In the genomic region with DNA sequence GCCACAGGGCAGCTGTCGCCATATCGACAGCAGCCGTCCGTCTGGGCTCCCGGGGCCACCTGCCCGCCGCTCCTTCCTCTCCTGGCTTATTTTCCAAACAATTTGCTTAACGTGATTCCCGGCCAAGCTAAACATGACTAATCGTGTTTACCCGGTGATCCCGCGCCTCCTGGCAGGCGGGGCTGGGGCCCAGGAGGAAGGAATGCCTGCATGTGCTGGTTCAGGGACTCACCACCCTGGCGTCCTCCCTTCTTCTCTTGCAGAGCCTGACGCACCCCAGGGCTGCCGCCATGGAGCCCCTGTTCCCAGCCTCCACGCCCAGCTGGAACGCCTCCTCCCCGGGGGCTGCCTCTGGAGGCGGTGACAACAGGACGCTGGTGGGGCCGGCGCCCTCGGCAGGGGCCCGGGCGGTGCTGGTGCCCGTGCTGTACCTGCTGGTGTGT, we compare ENCODE assay signal across 1 cellular context.
TF ChIP-seq lines count a peak whose summit lies in the region.

No MANE protein-coding gene starts in this region.

TF ChIP-seq in HepG2, 621 proteins besides CTCF, POLR2A, EP300 and RAD21 (continued from another document and continues in another):
- TF ChIP-seq, protein P1, sequence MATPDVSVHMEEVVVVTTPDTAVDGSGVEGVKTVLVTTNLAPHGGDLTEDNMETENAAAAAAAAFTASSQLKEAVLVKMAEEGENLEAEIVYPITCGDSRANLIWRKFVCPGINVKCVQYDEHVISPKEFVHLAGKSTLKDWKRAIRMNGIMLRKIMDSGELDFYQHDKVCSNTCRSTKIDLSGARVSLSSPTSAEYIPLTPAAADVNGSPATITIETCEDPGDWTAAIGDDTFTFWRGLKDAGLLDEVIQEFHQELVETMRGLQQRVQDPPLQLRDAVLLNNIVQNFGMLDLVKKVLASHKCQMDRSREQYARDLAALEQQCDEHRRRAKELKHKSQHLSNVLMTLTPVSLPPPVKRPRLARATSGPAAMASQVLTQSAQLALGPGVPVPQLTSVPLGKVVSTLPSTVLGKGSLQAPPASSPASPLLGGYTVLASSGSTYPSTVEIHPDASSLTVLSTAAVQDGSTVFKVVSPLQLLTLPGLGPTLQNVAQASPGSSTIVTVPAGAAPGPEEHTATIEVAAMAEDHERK (CRISPR knock-in tag; IDR thresholded peaks at IDR 0.05; ENCODE audit: low read depth) = no peak
- TF ChIP-seq ZSCAN12 (CRISPR knock-in tag; IDR thresholded peaks at IDR 0.05) = peak; percentile 92; the same call in 1 of the 2 replicates
- TF ChIP-seq ZNF747 (CRISPR knock-in tag; IDR thresholded peaks at IDR 0.05; ENCODE audit: borderline replicate concordance) = 0 out of 2 replicates have a peak, but pooled peaks have one; percentile 69
- TF ChIP-seq ZNF556 (CRISPR knock-in tag; IDR thresholded peaks at IDR 0.05; ENCODE audit: borderline replicate concordance) = no peak
- no peak for TF ChIP-seq POLR2AphosphoS5 (IDR thresholded peaks at IDR 0.05; ENCODE audit: low read depth, low read length)
- TF ChIP-seq, protein P2, sequence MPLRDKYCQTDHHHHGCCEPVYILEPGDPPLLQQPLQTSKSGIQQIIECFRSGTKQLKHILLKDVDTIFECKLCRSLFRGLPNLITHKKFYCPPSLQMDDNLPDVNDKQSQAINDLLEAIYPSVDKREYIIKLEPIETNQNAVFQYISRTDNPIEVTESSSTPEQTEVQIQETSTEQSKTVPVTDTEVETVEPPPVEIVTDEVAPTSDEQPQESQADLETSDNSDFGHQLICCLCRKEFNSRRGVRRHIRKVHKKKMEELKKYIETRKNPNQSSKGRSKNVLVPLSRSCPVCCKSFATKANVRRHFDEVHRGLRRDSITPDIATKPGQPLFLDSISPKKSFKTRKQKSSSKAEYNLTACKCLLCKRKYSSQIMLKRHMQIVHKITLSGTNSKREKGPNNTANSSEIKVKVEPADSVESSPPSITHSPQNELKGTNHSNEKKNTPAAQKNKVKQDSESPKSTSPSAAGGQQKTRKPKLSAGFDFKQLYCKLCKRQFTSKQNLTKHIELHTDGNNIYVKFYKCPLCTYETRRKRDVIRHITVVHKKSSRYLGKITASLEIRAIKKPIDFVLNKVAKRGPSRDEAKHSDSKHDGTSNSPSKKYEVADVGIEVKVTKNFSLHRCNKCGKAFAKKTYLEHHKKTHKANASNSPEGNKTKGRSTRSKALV (CRISPR knock-in tag; IDR thresholded peaks at IDR 0.05) = peak; percentile 72; the same call in 1 of the 2 replicates
- no peak for TF ChIP-seq ZNF530 (CRISPR knock-in tag; IDR thresholded peaks at IDR 0.05; ENCODE audit: low read depth)
- no peak for TF ChIP-seq CREB1 (IDR thresholded peaks at IDR 0.05)
- TF ChIP-seq CREB1 (CRISPR knock-in tag; IDR thresholded peaks at IDR 0.05) = no peak
- TF ChIP-seq ETV5 (CRISPR knock-in tag; IDR thresholded peaks at IDR 0.05; ENCODE audit: borderline replicate concordance) = peak; percentile 92
- TF ChIP-seq ARNT (IDR thresholded peaks at IDR 0.05) = no peak
- TF ChIP-seq MTA3 (CRISPR knock-in tag; IDR thresholded peaks at IDR 0.05) = no peak
- no peak for TF ChIP-seq EHMT2 (IDR thresholded peaks at IDR 0.05; ENCODE audit: borderline replicate concordance, low read depth, low read length)
- peak; percentile 63; the same call in 1 of the 2 replicates for TF ChIP-seq RCOR2 (CRISPR knock-in tag; IDR thresholded peaks at IDR 0.05)
- TF ChIP-seq CC2D1A (CRISPR knock-in tag; IDR thresholded peaks at IDR 0.05) = no peak
- TF ChIP-seq, protein P3, sequence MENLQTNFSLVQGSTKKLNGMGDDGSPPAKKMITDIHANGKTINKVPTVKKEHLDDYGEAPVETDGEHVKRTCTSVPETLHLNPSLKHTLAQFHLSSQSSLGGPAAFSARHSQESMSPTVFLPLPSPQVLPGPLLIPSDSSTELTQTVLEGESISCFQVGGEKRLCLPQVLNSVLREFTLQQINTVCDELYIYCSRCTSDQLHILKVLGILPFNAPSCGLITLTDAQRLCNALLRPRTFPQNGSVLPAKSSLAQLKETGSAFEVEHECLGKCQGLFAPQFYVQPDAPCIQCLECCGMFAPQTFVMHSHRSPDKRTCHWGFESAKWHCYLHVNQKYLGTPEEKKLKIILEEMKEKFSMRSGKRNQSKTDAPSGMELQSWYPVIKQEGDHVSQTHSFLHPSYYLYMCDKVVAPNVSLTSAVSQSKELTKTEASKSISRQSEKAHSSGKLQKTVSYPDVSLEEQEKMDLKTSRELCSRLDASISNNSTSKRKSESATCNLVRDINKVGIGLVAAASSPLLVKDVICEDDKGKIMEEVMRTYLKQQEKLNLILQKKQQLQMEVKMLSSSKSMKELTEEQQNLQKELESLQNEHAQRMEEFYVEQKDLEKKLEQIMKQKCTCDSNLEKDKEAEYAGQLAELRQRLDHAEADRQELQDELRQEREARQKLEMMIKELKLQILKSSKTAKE (CRISPR knock-in tag; IDR thresholded peaks at IDR 0.05; ENCODE audit: borderline replicate concordance) = peak; percentile 96
- TF ChIP-seq ZNF703 (CRISPR knock-in tag; IDR thresholded peaks at IDR 0.05; ENCODE audit: borderline replicate concordance) = peak; percentile 67; the same call in 1 of the 2 replicates
- no peak for TF ChIP-seq ZNF768 (CRISPR knock-in tag; IDR thresholded peaks at IDR 0.05)
- peak; percentile 50; the same call in 1 of the 2 replicates for TF ChIP-seq ZMYM3 (CRISPR knock-in tag; IDR thresholded peaks at IDR 0.05)
- TF ChIP-seq RXRB (CRISPR knock-in tag; IDR thresholded peaks at IDR 0.05; ENCODE audit: borderline replicate concordance) = peak; percentile 91
- TF ChIP-seq, protein P4, sequence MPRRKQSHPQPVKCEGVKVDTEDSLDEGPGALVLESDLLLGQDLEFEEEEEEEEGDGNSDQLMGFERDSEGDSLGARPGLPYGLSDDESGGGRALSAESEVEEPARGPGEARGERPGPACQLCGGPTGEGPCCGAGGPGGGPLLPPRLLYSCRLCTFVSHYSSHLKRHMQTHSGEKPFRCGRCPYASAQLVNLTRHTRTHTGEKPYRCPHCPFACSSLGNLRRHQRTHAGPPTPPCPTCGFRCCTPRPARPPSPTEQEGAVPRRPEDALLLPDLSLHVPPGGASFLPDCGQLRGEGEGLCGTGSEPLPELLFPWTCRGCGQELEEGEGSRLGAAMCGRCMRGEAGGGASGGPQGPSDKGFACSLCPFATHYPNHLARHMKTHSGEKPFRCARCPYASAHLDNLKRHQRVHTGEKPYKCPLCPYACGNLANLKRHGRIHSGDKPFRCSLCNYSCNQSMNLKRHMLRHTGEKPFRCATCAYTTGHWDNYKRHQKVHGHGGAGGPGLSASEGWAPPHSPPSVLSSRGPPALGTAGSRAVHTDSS (CRISPR knock-in tag; conservative IDR thresholded peaks at IDR 0.05) = no peak
- TF ChIP-seq SKI (IDR thresholded peaks at IDR 0.05; ENCODE audit: partially characterized antibody) = peak; percentile 88
- TF ChIP-seq ZNF7 (CRISPR knock-in tag; IDR thresholded peaks at IDR 0.05) = no peak
- TF ChIP-seq, protein P5, sequence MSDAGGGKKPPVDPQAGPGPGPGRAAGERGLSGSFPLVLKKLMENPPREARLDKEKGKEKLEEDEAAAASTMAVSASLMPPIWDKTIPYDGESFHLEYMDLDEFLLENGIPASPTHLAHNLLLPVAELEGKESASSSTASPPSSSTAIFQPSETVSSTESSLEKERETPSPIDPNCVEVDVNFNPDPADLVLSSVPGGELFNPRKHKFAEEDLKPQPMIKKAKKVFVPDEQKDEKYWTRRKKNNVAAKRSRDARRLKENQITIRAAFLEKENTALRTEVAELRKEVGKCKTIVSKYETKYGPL (CRISPR knock-in tag; IDR thresholded peaks at IDR 0.05) = peak; percentile 66; the same call in 1 of the 2 replicates
- no peak for TF ChIP-seq ZKSCAN1 (IDR thresholded peaks at IDR 0.05; ENCODE audit: low read length)
- TF ChIP-seq MXI1 (IDR thresholded peaks at IDR 0.05; ENCODE audit: borderline replicate concordance, low read depth, low read length) = peak; percentile 88; the same call in 1 of the 3 replicates
- 0 out of 2 replicates have a peak, but pooled peaks have one; percentile 40 for TF ChIP-seq ZNF329 (CRISPR knock-in tag; IDR thresholded peaks at IDR 0.05; ENCODE audit: low read depth)
- TF ChIP-seq, protein P6, sequence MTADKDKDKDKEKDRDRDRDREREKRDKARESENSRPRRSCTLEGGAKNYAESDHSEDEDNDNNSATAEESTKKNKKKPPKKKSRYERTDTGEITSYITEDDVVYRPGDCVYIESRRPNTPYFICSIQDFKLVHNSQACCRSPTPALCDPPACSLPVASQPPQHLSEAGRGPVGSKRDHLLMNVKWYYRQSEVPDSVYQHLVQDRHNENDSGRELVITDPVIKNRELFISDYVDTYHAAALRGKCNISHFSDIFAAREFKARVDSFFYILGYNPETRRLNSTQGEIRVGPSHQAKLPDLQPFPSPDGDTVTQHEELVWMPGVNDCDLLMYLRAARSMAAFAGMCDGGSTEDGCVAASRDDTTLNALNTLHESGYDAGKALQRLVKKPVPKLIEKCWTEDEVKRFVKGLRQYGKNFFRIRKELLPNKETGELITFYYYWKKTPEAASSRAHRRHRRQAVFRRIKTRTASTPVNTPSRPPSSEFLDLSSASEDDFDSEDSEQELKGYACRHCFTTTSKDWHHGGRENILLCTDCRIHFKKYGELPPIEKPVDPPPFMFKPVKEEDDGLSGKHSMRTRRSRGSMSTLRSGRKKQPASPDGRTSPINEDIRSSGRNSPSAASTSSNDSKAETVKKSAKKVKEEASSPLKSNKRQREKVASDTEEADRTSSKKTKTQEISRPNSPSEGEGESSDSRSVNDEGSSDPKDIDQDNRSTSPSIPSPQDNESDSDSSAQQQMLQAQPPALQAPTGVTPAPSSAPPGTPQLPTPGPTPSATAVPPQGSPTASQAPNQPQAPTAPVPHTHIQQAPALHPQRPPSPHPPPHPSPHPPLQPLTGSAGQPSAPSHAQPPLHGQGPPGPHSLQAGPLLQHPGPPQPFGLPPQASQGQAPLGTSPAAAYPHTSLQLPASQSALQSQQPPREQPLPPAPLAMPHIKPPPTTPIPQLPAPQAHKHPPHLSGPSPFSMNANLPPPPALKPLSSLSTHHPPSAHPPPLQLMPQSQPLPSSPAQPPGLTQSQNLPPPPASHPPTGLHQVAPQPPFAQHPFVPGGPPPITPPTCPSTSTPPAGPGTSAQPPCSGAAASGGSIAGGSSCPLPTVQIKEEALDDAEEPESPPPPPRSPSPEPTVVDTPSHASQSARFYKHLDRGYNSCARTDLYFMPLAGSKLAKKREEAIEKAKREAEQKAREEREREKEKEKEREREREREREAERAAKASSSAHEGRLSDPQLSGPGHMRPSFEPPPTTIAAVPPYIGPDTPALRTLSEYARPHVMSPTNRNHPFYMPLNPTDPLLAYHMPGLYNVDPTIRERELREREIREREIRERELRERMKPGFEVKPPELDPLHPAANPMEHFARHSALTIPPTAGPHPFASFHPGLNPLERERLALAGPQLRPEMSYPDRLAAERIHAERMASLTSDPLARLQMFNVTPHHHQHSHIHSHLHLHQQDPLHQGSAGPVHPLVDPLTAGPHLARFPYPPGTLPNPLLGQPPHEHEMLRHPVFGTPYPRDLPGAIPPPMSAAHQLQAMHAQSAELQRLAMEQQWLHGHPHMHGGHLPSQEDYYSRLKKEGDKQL (CRISPR knock-in tag; IDR thresholded peaks at IDR 0.05; ENCODE audit: low read depth) = peak; percentile 89
- TF ChIP-seq EZH2 (conservative IDR thresholded peaks at IDR 0.05; ENCODE audit: low read depth, low read length) = no peak
- no peak for TF ChIP-seq PAWR (CRISPR knock-in tag; IDR thresholded peaks at IDR 0.05; ENCODE audit: borderline replicate concordance)
- TF ChIP-seq, protein P7, sequence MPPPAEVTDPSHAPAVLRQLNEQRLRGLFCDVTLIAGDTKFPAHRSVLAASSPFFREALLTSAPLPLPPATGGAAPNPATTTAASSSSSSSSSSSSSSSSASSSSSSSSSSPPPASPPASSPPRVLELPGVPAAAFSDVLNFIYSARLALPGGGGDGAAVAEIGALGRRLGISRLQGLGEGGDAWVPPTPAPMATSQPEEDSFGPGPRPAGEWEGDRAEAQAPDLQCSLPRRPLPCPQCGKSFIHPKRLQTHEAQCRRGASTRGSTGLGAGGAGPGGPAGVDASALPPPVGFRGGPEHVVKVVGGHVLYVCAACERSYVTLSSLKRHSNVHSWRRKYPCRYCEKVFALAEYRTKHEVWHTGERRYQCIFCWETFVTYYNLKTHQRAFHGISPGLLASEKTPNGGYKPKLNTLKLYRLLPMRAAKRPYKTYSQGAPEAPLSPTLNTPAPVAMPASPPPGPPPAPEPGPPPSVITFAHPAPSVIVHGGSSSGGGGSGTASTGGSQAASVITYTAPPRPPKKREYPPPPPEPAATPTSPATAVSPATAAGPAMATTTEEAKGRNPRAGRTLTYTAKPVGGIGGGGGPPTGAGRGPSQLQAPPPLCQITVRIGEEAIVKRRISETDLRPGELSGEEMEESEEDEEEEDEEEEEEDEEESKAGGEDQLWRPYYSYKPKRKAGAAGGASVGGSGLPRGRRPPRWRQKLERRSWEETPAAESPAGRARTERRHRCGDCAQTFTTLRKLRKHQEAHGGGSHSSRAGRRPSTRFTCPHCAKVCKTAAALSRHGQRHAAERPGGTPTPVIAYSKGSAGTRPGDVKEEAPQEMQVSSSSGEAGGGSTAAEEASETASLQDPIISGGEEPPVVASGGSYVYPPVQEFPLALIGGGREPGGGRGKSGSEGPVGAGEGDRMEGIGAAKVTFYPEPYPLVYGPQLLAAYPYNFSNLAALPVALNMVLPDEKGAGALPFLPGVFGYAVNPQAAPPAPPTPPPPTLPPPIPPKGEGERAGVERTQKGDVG (CRISPR knock-in tag; IDR thresholded peaks at IDR 0.05; ENCODE audit: borderline replicate concordance) = peak; percentile 83; the same call in 1 of the 2 replicates
- peak; percentile 45; the same call in 1 of the 2 replicates for TF ChIP-seq ZNF121 (CRISPR knock-in tag; IDR thresholded peaks at IDR 0.05)
- peak; percentile 35; the same call in 1 of the 2 replicates for TF ChIP-seq TCF7 (IDR thresholded peaks at IDR 0.05; ENCODE audit: low read depth)
- TF ChIP-seq, protein P8, sequence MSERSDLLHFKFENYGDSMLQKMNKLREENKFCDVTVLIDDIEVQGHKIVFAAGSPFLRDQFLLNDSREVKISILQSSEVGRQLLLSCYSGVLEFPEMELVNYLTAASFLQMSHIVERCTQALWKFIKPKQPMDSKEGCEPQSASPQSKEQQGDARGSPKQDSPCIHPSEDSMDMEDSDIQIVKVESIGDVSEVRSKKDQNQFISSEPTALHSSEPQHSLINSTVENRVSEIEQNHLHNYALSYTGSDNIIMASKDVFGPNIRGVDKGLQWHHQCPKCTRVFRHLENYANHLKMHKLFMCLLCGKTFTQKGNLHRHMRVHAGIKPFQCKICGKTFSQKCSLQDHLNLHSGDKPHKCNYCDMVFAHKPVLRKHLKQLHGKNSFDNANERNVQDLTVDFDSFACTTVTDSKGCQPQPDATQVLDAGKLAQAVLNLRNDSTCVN (CRISPR knock-in tag; IDR thresholded peaks at IDR 0.05; ENCODE audit: borderline replicate concordance) = no peak
- TF ChIP-seq TAF15 (IDR thresholded peaks at IDR 0.05; ENCODE audit: low read depth, low read length, poor library complexity, severe bottlenecking) = no peak
- TF ChIP-seq, protein P9, sequence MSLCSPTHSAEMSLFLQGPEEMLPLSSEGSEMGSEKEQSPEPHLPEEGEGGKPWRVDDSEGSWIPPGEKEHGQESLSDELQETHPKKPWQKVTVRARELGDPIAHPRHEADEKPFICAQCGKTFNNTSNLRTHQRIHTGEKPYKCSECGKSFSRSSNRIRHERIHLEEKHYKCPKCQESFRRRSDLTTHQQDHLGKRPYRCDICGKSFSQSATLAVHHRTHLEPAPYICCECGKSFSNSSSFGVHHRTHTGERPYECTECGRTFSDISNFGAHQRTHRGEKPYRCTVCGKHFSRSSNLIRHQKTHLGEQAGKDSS (CRISPR knock-in tag; IDR thresholded peaks at IDR 0.05; ENCODE audit: borderline replicate concordance, low read depth) = no peak
- TF ChIP-seq ZMYM4 (CRISPR knock-in tag; IDR thresholded peaks at IDR 0.05) = no peak
